ENCODE assay signal across 1 cellular context in the genomic region with DNA sequence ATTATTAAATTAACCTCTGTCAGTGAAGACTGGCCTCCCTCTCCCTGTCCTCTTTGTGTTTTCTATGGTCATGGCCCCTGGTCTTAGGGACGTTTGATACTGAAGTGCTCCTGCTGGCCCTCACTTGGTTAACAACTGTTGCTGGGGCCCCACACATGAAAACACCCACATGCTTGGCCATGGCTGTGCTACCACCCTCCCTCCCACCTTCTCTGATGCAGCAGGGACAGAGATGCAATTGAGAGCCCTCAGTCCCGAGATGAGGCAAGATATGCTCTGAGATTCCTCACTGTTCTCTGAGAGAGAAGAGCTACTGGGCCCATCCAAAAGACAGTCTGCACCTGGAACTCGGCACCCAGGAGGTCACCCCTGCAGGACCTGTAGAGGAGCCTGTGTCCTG.
A peak's percentile ranks its signal among the peaks of the same experiment; 100 is the strongest.
TF ChIP-seq lines count a peak whose summit lies in the region.

No MANE protein-coding gene starts in this region.

TF ChIP-seq in HEK293, 187 proteins besides CTCF, POLR2A, EP300 and RAD21:
- TF ChIP-seq ZNF76 (tag by site-specific recombination; IDR thresholded peaks at IDR 0.05; ENCODE audit: borderline replicate concordance, low read depth) (no peak), ZNF354C (tag by site-specific recombination; IDR thresholded peaks at IDR 0.05; ENCODE audit: borderline replicate concordance, low read depth) (no peak), ZNF529 (tag by site-specific recombination; IDR thresholded peaks at IDR 0.05; ENCODE audit: insufficient replicate concordance) (no peak), EGR2 (tag by site-specific recombination; IDR thresholded peaks at IDR 0.05; ENCODE audit: low read depth) (peak; percentile 52; the same call in 1 of the 2 replicates), ZFHX2 (tag by site-specific recombination; conservative IDR thresholded peaks at IDR 0.05) (peak; percentile 53), ZNF837 (tag by site-specific recombination; IDR thresholded peaks at IDR 0.05) (no peak)
